23 cellular contexts compared by ENCODE assay signal in genomic region chr3:55518451-55518850, GRCh38. TPM values are rescaled to one million over a fixed set of nuclear protein-coding genes. Genes with fewer than 3 reads are reported as not detected.
A peak's percentile ranks its signal among the peaks of the same experiment; 100 is the strongest.
DNase-seq lines count a peak whose midpoint lies in the region; ATAC-seq and TF ChIP-seq lines count a peak whose summit lies in the region.
"Had no signal": no experiment of that assay in that cellular context is flagged by ENCODE, and none has a peak within 500 bp of the region (broad histone marks: within the 10 kb centered on the region; RNA-seq: fewer than 3 reads in every experiment).

No MANE protein-coding gene starts in this region.

- TF ChIP-seq POLR2A in upper lobe of left lung (IDR thresholded peaks at IDR 0.05): no peak
- no peak for TF ChIP-seq POLR2A in erythroblast (IDR thresholded peaks at IDR 0.05; ENCODE audit: low read length)

- DNase-seq in Calu3 (peak; percentile 17), astrocyte of the spinal cord (ENCODE audit: low read depth, low spot score) (peak; percentile 35), kidney glomerular epithelial cell (lab: John Stamatoyannopoulos, UW) (peak; percentile 30), H7 (no peak), upper lobe of left lung (no peak), foreskin fibroblast (no peak), erythroblast (lab: John Stamatoyannopoulos, UW) (no peak)
- DNase-seq: activated B cell treated with CpG ODN at 0.5 μM for 24 hours; activated CD8-positive, alpha-beta T cell treated with anti-CD3 and anti-CD28 coated beads for 36 hours; activated T-cell treated with anti-CD3 and anti-CD28 coated beads, Interleukin-2, amount 50 U/mL, for 24 hours; body of pancreas; CD4-positive, alpha-beta T cell; cortex of kidney; NCI-H2081; NCI-H510A treated with DMSO at 0.1 percent for 48 hours; occipital lobe; retina; SHP77 treated with DMSO at 0.1 percent for 48 hours; stimulated activated CD4-positive, alpha-beta T cell treated with anti-CD3 and anti-CD28 coated beads, Interleukin-15, amount 100 ng/mL, for 24 hours; T-helper 2 cell had no signal

- ATAC-seq in upper lobe of left lung (ENCODE audit: low FRiP score in 2 of 2): no peak
- ATAC-seq: activated CD8-positive, alpha-beta T cell treated with anti-CD3 and anti-CD28 coated beads for 36 hours; body of pancreas had no signal

- H3K36me3 ChIP-seq in H7 (replicated peaks; ENCODE audit: control insufficient read depth, insufficient read depth, low read length) (no peaks in the 10 kb centered on the region), upper lobe of left lung (no peaks in the 10 kb centered on the region)

- no peaks in the 10 kb centered on the region for H3K9me3 ChIP-seq in upper lobe of left lung
- H3K9me3 ChIP-seq: body of pancreas had no signal

- no TSS peak for BruUV-seq in Calu3 (replicated peaks; lab: Mats Ljungman, UMichigan)

- 55 to 60% methylated on average over 6 of the region's 6 CpGs for WGBS in upper lobe of left lung, 2 donors

- no peaks in the 10 kb centered on the region for H3K4me1 Mint-ChIP-seq in Calu3 (ENCODE audit: low read depth, unreplicated experiment)
- H3K4me1 Mint-ChIP-seq: activated B cell treated with CpG ODN at 0.5 μM for 24 hours; activated naive CD4-positive, alpha-beta T cell treated with anti-CD3 and anti-CD28 coated beads, Interleukin-2, amount 50 U/mL, for 24 hours had no signal

- CTCF ChIA-PET in Calu3 (lab: Charles Lee): no interaction called here

- in situ Hi-C loops in astrocyte of the spinal cord (cut with HindIII; ENCODE audit: low sequenced_read_pairs): no loop called here

- no peak overlapping the region for H3K27ac ChIP-seq in upper lobe of left lung
- H3K27ac ChIP-seq: body of pancreas, HL-60 had no signal

- peaks cover 3% of the 10 kb centered on the region for H3K27me3 Mint-ChIP-seq in Calu3 (ENCODE audit: unreplicated experiment)
- H3K27me3 Mint-ChIP-seq: activated CD8-positive, alpha-beta T cell treated with anti-CD3 and anti-CD28 coated beads for 36 hours; activated naive CD4-positive, alpha-beta T cell treated with anti-CD3 and anti-CD28 coated beads, Interleukin-2, amount 50 U/mL, for 24 hours had no signal

- no peak for TF ChIP-seq CTCF in Calu3 (IDR thresholded peaks at IDR 0.05; ENCODE audit: unreplicated experiment)
- peak; percentile 9; the same call in 1 of the 2 replicates for TF ChIP-seq CTCF in LNCAP (IDR thresholded peaks at IDR 0.05)
- no peak for TF ChIP-seq CTCF in astrocyte of the spinal cord (IDR thresholded peaks at IDR 0.05; ENCODE audit: low read depth, low read length)
- TF ChIP-seq CTCF in upper lobe of left lung (IDR thresholded peaks at IDR 0.05): no peak
- TF ChIP-seq CTCF in foreskin fibroblast (IDR thresholded peaks at IDR 0.05; ENCODE audit: low read depth, low read length): no peak

- H3K4me3 ChIP-seq in astrocyte of the spinal cord (ENCODE audit: low read depth, low read length): no peak overlapping the region
- H3K4me3 ChIP-seq in H7 (ENCODE audit: insufficient read depth, low read depth, low read length): no peak overlapping the region
- H3K4me3 ChIP-seq in upper lobe of left lung: no peak overlapping the region
- H3K4me3 ChIP-seq in foreskin fibroblast (ENCODE audit: low read depth in 1 of 2, low read length in 2 of 2): no peak overlapping the region
- H3K4me3 ChIP-seq: body of pancreas had no signal

- H3K9me3 Mint-ChIP-seq in Calu3 (ENCODE audit: low read depth, unreplicated experiment): no peaks in the 10 kb centered on the region
- H3K9me3 Mint-ChIP-seq: activated B cell treated with CpG ODN at 0.5 μM for 24 hours; activated CD8-positive, alpha-beta T cell treated with anti-CD3 and anti-CD28 coated beads for 36 hours; activated naive CD4-positive, alpha-beta T cell treated with anti-CD3 and anti-CD28 coated beads, Interleukin-2, amount 50 U/mL, for 24 hours; activated T-cell treated with anti-CD3 and anti-CD28 coated beads, Interleukin-2, amount 50 U/mL, for 24 hours; CD4-positive, alpha-beta T cell had no signal

- H3K27me3 ChIP-seq in H7 (ENCODE audit: control insufficient read depth, insufficient read depth, low read length) (no peaks in the 10 kb centered on the region; the same call in 1 of the 2 replicates), upper lobe of left lung (no peaks in the 10 kb centered on the region)
- H3K27me3 ChIP-seq: body of pancreas had no signal

- no peaks in the 10 kb centered on the region for H3K4me1 ChIP-seq in upper lobe of left lung
- H3K4me1 ChIP-seq: body of pancreas had no signal

- intact Hi-C loops in Calu3 (cut with micrococcal nuclease; ENCODE audit: unreplicated experiment): no loop called here

- H3K27ac Mint-ChIP-seq in Calu3 (ENCODE audit: unreplicated experiment): no peak overlapping the region
- H3K27ac Mint-ChIP-seq: activated B cell treated with CpG ODN at 0.5 μM for 24 hours; activated CD8-positive, alpha-beta T cell treated with anti-CD3 and anti-CD28 coated beads for 36 hours; activated naive CD4-positive, alpha-beta T cell treated with anti-CD3 and anti-CD28 coated beads, Interleukin-2, amount 50 U/mL, for 24 hours; activated T-cell treated with anti-CD3 and anti-CD28 coated beads, Interleukin-2, amount 50 U/mL, for 24 hours; CD4-positive, alpha-beta T cell had no signal

- no peaks in the 10 kb centered on the region for H3K36me3 Mint-ChIP-seq in Calu3 (ENCODE audit: insufficient read depth, unreplicated experiment)
- H3K36me3 Mint-ChIP-seq: activated naive CD4-positive, alpha-beta T cell treated with anti-CD3 and anti-CD28 coated beads, Interleukin-2, amount 50 U/mL, for 24 hours had no signal

- no peak for TF ChIP-seq EP300 in upper lobe of left lung (IDR thresholded peaks at IDR 0.05)

- H3K4me3 Mint-ChIP-seq in Calu3 (ENCODE audit: low read depth, unreplicated experiment): no peak overlapping the region
- H3K4me3 Mint-ChIP-seq: activated B cell treated with CpG ODN at 0.5 μM for 24 hours; activated CD8-positive, alpha-beta T cell treated with anti-CD3 and anti-CD28 coated beads for 36 hours; activated naive CD4-positive, alpha-beta T cell treated with anti-CD3 and anti-CD28 coated beads, Interleukin-2, amount 50 U/mL, for 24 hours; activated T-cell treated with anti-CD3 and anti-CD28 coated beads, Interleukin-2, amount 50 U/mL, for 24 hours; CD4-positive, alpha-beta T cell had no signal

RNA-seq across cellular contexts. Expression of gene WNT5A, which starts 31.3 kb away (rescaled TPM):
- total RNA-seq in Calu3 (2022) (0.14 and 0.69 TPM in 2 replicates), upper lobe of left lung (10 to 100 TPM; 22.1 to 36.2 (median 28.0) TPM)
- total RNA-seq in H7 (2014; rRNA removed; shearing (Covaris generic)): 11.5 and 15.7 TPM in 2 replicates
- total RNA-seq: activated B cell treated with CpG ODN at 0.5 μM for 24 hours; activated CD8-positive, alpha-beta T cell treated with anti-CD3 and anti-CD28 coated beads for 36 hours had no signal

Comparison
In these comparisons a context has a peak if more than half of its experiments do, and no peak if none do; other contexts are left out.
1. DNase-seq: peak in Calu3 (single experiment), astrocyte of the spinal cord (single experiment) and kidney glomerular epithelial cell (single experiment); none in H7 (single experiment), upper lobe of left lung (0 of 2), foreskin fibroblast (0 of 2) and erythroblast (0 of 2).